Comparison of ENCODE assay signal across 7 cellular contexts in the genomic region with DNA sequence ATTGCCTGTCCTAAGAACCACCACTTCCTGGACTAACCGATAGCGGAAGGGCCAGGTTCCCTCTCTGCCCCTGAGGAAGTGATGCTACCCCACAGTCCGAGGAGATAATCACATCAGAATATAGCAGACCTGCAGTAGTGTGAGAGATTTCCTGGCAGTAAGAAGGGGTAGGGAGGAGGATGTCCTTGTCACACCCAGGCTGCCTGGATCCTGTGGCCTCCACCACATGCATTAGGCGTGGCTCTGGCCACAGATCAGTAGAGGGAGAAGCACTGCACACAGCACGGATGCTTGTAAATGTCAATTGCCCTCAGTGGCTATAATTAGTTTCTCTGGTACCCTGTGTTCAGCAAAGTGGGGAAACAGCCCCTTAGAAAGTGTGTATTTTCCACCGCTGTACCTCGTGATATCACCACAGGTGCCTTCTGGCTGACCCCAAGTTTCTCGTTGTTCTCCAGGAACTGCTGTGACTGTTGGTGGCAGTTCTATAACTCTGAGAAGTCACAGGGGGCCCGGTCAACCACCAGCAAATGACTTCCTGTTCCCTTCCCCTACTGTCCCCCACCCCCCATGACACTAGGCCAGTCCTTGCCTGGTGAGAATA.
A peak's percentile ranks its signal among the peaks of the same experiment; 100 is the strongest.
DNase-seq lines count a peak whose midpoint lies in the region; ATAC-seq and TF ChIP-seq lines count a peak whose summit lies in the region.

No MANE protein-coding gene starts in this region.

- H3K36me3 ChIP-seq in OCI-LY1 (ENCODE audit: insufficient read depth, low read length) = no peaks in the 10 kb centered on the region

- peak overlapping the region; percentile 28 for H3K4me2 ChIP-seq in OCI-LY1 (ENCODE audit: low read length)

- no peaks in the 10 kb centered on the region for H4K20me1 ChIP-seq in OCI-LY1 (ENCODE audit: insufficient read depth, low read length)

- H3K4me3 Mint-ChIP-seq in memory B cell = peak overlapping the region; percentile 43

- peaks cover 4% of the 10 kb centered on the region for H3K27me3 Mint-ChIP-seq in memory B cell

- no peak overlapping the region for H3K4me3 ChIP-seq in OCI-LY1 (ENCODE audit: low read depth, low read length, poor library complexity, severe bottlenecking)

- H3K27ac Mint-ChIP-seq in memory B cell = peak overlapping the region; percentile 86

- H3K9me3 ChIP-seq in OCI-LY1 (ENCODE audit: low read length) = no peaks in the 10 kb centered on the region

- ATAC-seq in GM19023 (IDR thresholded peaks at IDR 0.05; ENCODE audit: unreplicated experiment) (peak; percentile 74), HG02763 (IDR thresholded peaks at IDR 0.05; ENCODE audit: unreplicated experiment) (peak; percentile 79), memory B cell (ENCODE audit: low read depth) (peak; percentile 62)

- H3K4me1 Mint-ChIP-seq in memory B cell = peaks cover 31% of the 10 kb centered on the region

- H2AFZ ChIP-seq in OCI-LY1 (ENCODE audit: low read length) = no peak overlapping the region

- peaks cover 34% of the 10 kb centered on the region for H3K4me1 ChIP-seq in OCI-LY1 (ENCODE audit: insufficient read depth, low read length, severe bottlenecking)

- no peaks in the 10 kb centered on the region for H3K27me3 ChIP-seq in OCI-LY1 (ENCODE audit: insufficient read depth, low read length)

- no peak for TF ChIP-seq CTCF in OCI-LY1 (IDR thresholded peaks at IDR 0.05; ENCODE audit: low read length)

- no peaks in the 10 kb centered on the region for H3K9me2 ChIP-seq in OCI-LY1 (ENCODE audit: low read depth, low read length)

- DNase-seq in memory B cell (ENCODE audit: low spot score in 2 of 2) (peak; percentile 32 to 35), NCI-H146 (lab: John Stamatoyannopoulos, UW) (no peak), NCI-H2227 (lab: John Stamatoyannopoulos, UW; ENCODE audit: unreplicated experiment) (no peak), foreskin melanocyte (no peak)

- no peaks in the 10 kb centered on the region for H3F3A ChIP-seq in OCI-LY1 (ENCODE audit: insufficient read depth, low read length)

- no peaks in the 10 kb centered on the region for H3K9me3 Mint-ChIP-seq in memory B cell

- no peaks in the 10 kb centered on the region for H3K79me2 ChIP-seq in OCI-LY1 (ENCODE audit: insufficient read depth, low read length)

- 0 out of 2 replicates have a peak overlapping the region, but pooled peaks have one; percentile 5 for H3K9ac ChIP-seq in OCI-LY1 (ENCODE audit: low read length)

- peak overlapping the region; percentile 41 for H3K27ac ChIP-seq in OCI-LY1 (ENCODE audit: low read depth, low read length, poor library complexity, severe bottlenecking)

- no peaks in the 10 kb centered on the region for H3K36me3 Mint-ChIP-seq in memory B cell

Comparison
In these comparisons a context has a peak if more than half of its experiments do, and no peak if none do; other contexts are left out.
1. DNase-seq: peak in memory B cell (2 of 2); none in NCI-H146 (single experiment), NCI-H2227 (single experiment) and foreskin melanocyte (single experiment).
2. Peak in every context shown above with its lines, with median percentiles within 50 percentile points of each other: ATAC-seq.